Comparison of ENCODE assay signal across 29 cellular contexts in genomic region chr11:123404626-123405025, GRCh38. TPM values are rescaled to one million over a fixed set of nuclear protein-coding genes. Genes with fewer than 3 reads are reported as not detected.
DNase-seq lines count a peak whose midpoint lies in the region; ATAC-seq and TF ChIP-seq lines count a peak whose summit lies in the region.
"Had no signal": no experiment of that assay in that cellular context is flagged by ENCODE, and none has a peak within 500 bp of the region (broad histone marks: within the 10 kb centered on the region; RNA-seq: fewer than 3 reads in every experiment).

No MANE protein-coding gene starts in this region.

- no peak for DNase-seq in activated CD4-positive, alpha-beta T cell treated with anti-CD3 and anti-CD28 coated beads, Interleukin-2, amount 10 ng/mL, durations not matched to agents 24 days and 14 days
- DNase-seq in activated CD4-positive, alpha-beta T cell treated with anti-CD3 and anti-CD28 coated beads, Interleukin-2, amount 50 U/mL, for 48 hours, result no peak
- DNase-seq in KBM-7 (peak; percentile 28), NOMO-1 treated with DMSO at 0.1 percent for 48 hours (lab: John Stamatoyannopoulos, UW; ENCODE audit: unreplicated experiment) (peak; percentile 50), left ventricle myocardium inferior (no peak), T-cell (no peak), NCI-H1694 (lab: John Stamatoyannopoulos, UW) (no peak)
- DNase-seq: activated CD4-positive, alpha-beta T cell treated with anti-CD3 and anti-CD28 coated beads, Interleukin-2, amount 10 ng/mL, durations not matched to agents 7 days and 5 days; activated CD8-positive, alpha-beta memory T cell treated with anti-CD3 and anti-CD28 coated beads, Interleukin-2, amount 10 ng/mL, durations not matched to agents 7 days and 5 days; activated naive CD4-positive, alpha-beta T cell treated with Interleukin-2 at 50 U/mL for 16 hours; activated T-cell treated with anti-CD3 and anti-CD28 coated beads, Interleukin-2, amount 50 U/mL, for 48 hours; amygdala; Caco-2; colonic mucosa; DMS79; effector memory CD4-positive, alpha-beta T cell; gastrocnemius medialis; H9; hippocampal formation; NCI-H2081; RPMI8226; stimulated activated CD4-positive, alpha-beta T cell treated with anti-CD3 and anti-CD28 coated beads, Interleukin-15, amount 100 ng/mL, for 24 hours; stimulated activated naive B cell treated with anti-CD40 and anti-IgM and Interleukin-4, amounts not matched to agents 10 μg/mL and 1 μg/mL and 100 μg/mL, for 72 hours; T-helper 17 cell had no signal

- H3K27me3 ChIP-seq in left ventricle myocardium inferior (ENCODE audit: low read depth), result peaks cover 8% of the 10 kb centered on the region
- H3K27me3 ChIP-seq: BLaER1 treated with 17β-estradiol and CSF1 and Interleukin-3, amounts not matched to agents 10 nM and 100 nM; colonic mucosa; gastrocnemius medialis had no signal

- TF ChIP-seq CTCF in left ventricle myocardium inferior (IDR thresholded peaks at IDR 0.05; ENCODE audit: borderline replicate concordance), result no peak

- peaks cover 51% of the 10 kb centered on the region for H3K4me1 ChIP-seq in left ventricle myocardium inferior

- peaks cover 44% of the 10 kb centered on the region for H3K4me1 Mint-ChIP-seq in activated CD4-positive, alpha-beta T cell treated with anti-CD3 and anti-CD28 coated beads, Interleukin-2, amount 10 ng/mL, durations not matched to agents 24 days and 14 days
- peaks cover 0 to 4% (median 0%) of the 10 kb centered on the region in 3 donors for H3K4me1 Mint-ChIP-seq in T-cell
- H3K4me1 Mint-ChIP-seq: memory B cell had no signal

- no peak for ATAC-seq in T-cell (replicated peaks in 1 of 4)
- no peak for ATAC-seq in GM18867 (IDR thresholded peaks at IDR 0.05; ENCODE audit: unreplicated experiment)
- ATAC-seq: activated CD8-positive, alpha-beta memory T cell treated with anti-CD3 and anti-CD28 coated beads, Interleukin-2, amount 10 ng/mL, durations not matched to agents 7 days and 5 days; esophagus mucosa; stimulated activated naive B cell treated with anti-CD40 and anti-IgM and Interleukin-4, amounts not matched to agents 10 μg/mL and 1 μg/mL and 100 μg/mL, for 72 hours; T-helper 17 cell had no signal

- peaks cover 12% of the 10 kb centered on the region for H3K36me3 Mint-ChIP-seq in activated CD4-positive, alpha-beta T cell treated with anti-CD3 and anti-CD28 coated beads, Interleukin-2, amount 10 ng/mL, durations not matched to agents 24 days and 14 days (ENCODE audit: low read depth)
- no peaks in the 10 kb centered on the region for H3K36me3 Mint-ChIP-seq in T-cell
- H3K36me3 Mint-ChIP-seq: memory B cell; stimulated activated naive B cell treated with anti-CD40 and anti-IgM and Interleukin-4, amounts not matched to agents 10 μg/mL and 1 μg/mL and 100 μg/mL, for 72 hours had no signal

- CTCF ChIA-PET in T-cell (lab: Charles Lee), result no interaction called here

- H3K27me3 Mint-ChIP-seq in activated CD4-positive, alpha-beta T cell treated with anti-CD3 and anti-CD28 coated beads, Interleukin-2, amount 10 ng/mL, durations not matched to agents 24 days and 14 days, result no peaks in the 10 kb centered on the region
- peaks cover 2 to 4% of the 10 kb centered on the region in 2 donors for H3K27me3 Mint-ChIP-seq in T-cell
- H3K27me3 Mint-ChIP-seq: activated CD4-positive, alpha-beta T cell treated with anti-CD3 and anti-CD28 coated beads, Interleukin-2, amount 10 ng/mL, durations not matched to agents 7 days and 5 days; activated CD8-positive, alpha-beta memory T cell treated with anti-CD3 and anti-CD28 coated beads, Interleukin-2, amount 10 ng/mL, durations not matched to agents 7 days and 5 days had no signal

- POLR2A ChIA-PET in T-cell (lab: Charles Lee), result no interaction called here

- peak overlapping the region; percentile 89 for H3K27ac ChIP-seq in left ventricle myocardium inferior (replicated peaks)
- H3K27ac ChIP-seq: BLaER1 treated with 17β-estradiol and CSF1 and Interleukin-3, amounts not matched to agents 10 nM and 100 nM; colonic mucosa; gastrocnemius medialis had no signal

- H3K4me3 Mint-ChIP-seq in activated CD4-positive, alpha-beta T cell treated with anti-CD3 and anti-CD28 coated beads, Interleukin-2, amount 10 ng/mL, durations not matched to agents 24 days and 14 days, result no peak overlapping the region
- H3K4me3 Mint-ChIP-seq in T-cell, result no peak overlapping the region
- H3K4me3 Mint-ChIP-seq: activated CD4-positive, alpha-beta T cell treated with anti-CD3 and anti-CD28 coated beads, Interleukin-2, amount 10 ng/mL, durations not matched to agents 7 days and 5 days; activated CD8-positive, alpha-beta memory T cell treated with anti-CD3 and anti-CD28 coated beads, Interleukin-2, amount 10 ng/mL, durations not matched to agents 7 days and 5 days; H9; memory B cell; stimulated activated naive B cell treated with anti-CD40 and anti-IgM and Interleukin-4, amounts not matched to agents 10 μg/mL and 1 μg/mL and 100 μg/mL, for 72 hours; T-helper 17 cell had no signal

- no peaks in the 10 kb centered on the region for H3K36me3 ChIP-seq in left ventricle myocardium inferior
- H3K36me3 ChIP-seq: BLaER1 treated with 17β-estradiol and CSF1 and Interleukin-3, amounts not matched to agents 10 nM and 100 nM; colonic mucosa; gastrocnemius medialis had no signal

- peak overlapping the region; percentile 44 for H3K4me3 ChIP-seq in left ventricle myocardium inferior
- H3K4me3 ChIP-seq: BLaER1 treated with 17β-estradiol and CSF1 and Interleukin-3, amounts not matched to agents 10 nM and 100 nM; colonic mucosa; gastrocnemius medialis had no signal

- H3K27ac Mint-ChIP-seq in activated CD4-positive, alpha-beta T cell treated with anti-CD3 and anti-CD28 coated beads, Interleukin-2, amount 10 ng/mL, durations not matched to agents 24 days and 14 days, result peak overlapping the region; percentile 60
- H3K27ac Mint-ChIP-seq in T-cell, result no peak overlapping the region
- H3K27ac Mint-ChIP-seq: activated CD4-positive, alpha-beta T cell treated with anti-CD3 and anti-CD28 coated beads, Interleukin-2, amount 10 ng/mL, durations not matched to agents 7 days and 5 days; activated CD8-positive, alpha-beta memory T cell treated with anti-CD3 and anti-CD28 coated beads, Interleukin-2, amount 10 ng/mL, durations not matched to agents 7 days and 5 days; H9; memory B cell; progenitor cell of endocrine pancreas; stimulated activated naive B cell treated with anti-CD40 and anti-IgM and Interleukin-4, amounts not matched to agents 10 μg/mL and 1 μg/mL and 100 μg/mL, for 72 hours; T-helper 17 cell had no signal

- H3K9me3 ChIP-seq in left ventricle myocardium inferior (replicated peaks), result no peaks in the 10 kb centered on the region
- H3K9me3 ChIP-seq: BLaER1 treated with 17β-estradiol and CSF1 and Interleukin-3, amounts not matched to agents 10 nM and 100 nM; Caco-2; colonic mucosa; gastrocnemius medialis had no signal

- intact Hi-C loops in activated CD4-positive, alpha-beta T cell treated with anti-CD3 and anti-CD28 coated beads, Interleukin-2, amount 10 ng/mL, durations not matched to agents 24 days and 14 days (cut with micrococcal nuclease), result no loop called here
- intact Hi-C loops in left ventricle myocardium inferior (cut with micrococcal nuclease), result loop anchor here (5.0 kb wide), 1 partner anchor 73 kb away; no protein-coding TSS in a partner anchor

- in situ Hi-C loops in KBM-7 (cut with MboI; ENCODE audit: low pct_unique_long_range_greater_than_20kb, low sequenced_read_pairs), result no loop called here

- no peaks in the 10 kb centered on the region for H3K9me3 Mint-ChIP-seq in activated CD4-positive, alpha-beta T cell treated with anti-CD3 and anti-CD28 coated beads, Interleukin-2, amount 10 ng/mL, durations not matched to agents 24 days and 14 days
- H3K9me3 Mint-ChIP-seq in T-cell, result no peaks in the 10 kb centered on the region
- H3K9me3 Mint-ChIP-seq: activated CD4-positive, alpha-beta T cell treated with anti-CD3 and anti-CD28 coated beads, Interleukin-2, amount 10 ng/mL, durations not matched to agents 7 days and 5 days; H9; memory B cell; stimulated activated naive B cell treated with anti-CD40 and anti-IgM and Interleukin-4, amounts not matched to agents 10 μg/mL and 1 μg/mL and 100 μg/mL, for 72 hours had no signal

RNA-seq across cellular contexts. Expression of gene GRAMD1B, which starts 25.4 kb away (rescaled TPM):
- total RNA-seq in activated CD4-positive, alpha-beta T cell treated with anti-CD3 and anti-CD28 coated beads, Interleukin-2, amount 10 ng/mL, durations not matched to agents 24 days and 14 days, result 117 TPM in 2 replicates
- total RNA-seq in left ventricle myocardium inferior, result 31.8 TPM
- total RNA-seq in T-cell, result 10 to 100 TPM in 3 of 5 donors, 1 to 10 TPM in 2; 8.6 to 15.6 (median 10.5) TPM

Comparison
In these comparisons a context has a peak if more than half of its experiments do, and no peak if none do; other contexts are left out.
1. DNase-seq: peak in KBM-7 (single experiment) and NOMO-1 treated with DMSO at 0.1 percent for 48 hours (single experiment); none in activated CD4-positive, alpha-beta T cell treated with anti-CD3 and anti-CD28 coated beads, Interleukin-2, amount 10 ng/mL, durations not matched to agents 24 days and 14 days (single experiment), activated CD4-positive, alpha-beta T cell treated with anti-CD3 and anti-CD28 coated beads, Interleukin-2, amount 50 U/mL, for 48 hours (0 of 2), left ventricle myocardium inferior (single experiment), T-cell (0 of 34) and NCI-H1694 (single experiment).